In genomic region chr5:9391080-9391479, GRCh38 we compare ENCODE assay signal across 28 cellular contexts.
"Had no signal": no experiment of that assay in that cellular context is flagged by ENCODE, and none has a peak within 500 bp of the region (broad histone marks: within the 10 kb centered on the region; RNA-seq: fewer than 3 reads in every experiment).

No MANE protein-coding gene starts in this region.

- H3K4me2 ChIP-seq: hepatocyte had no signal

- H3K9me3 ChIP-seq: esophagus squamous epithelium, gastrocnemius medialis, left lung, lower lobe of right lung, mucosa of descending colon had no signal

- H3K36me3 ChIP-seq: esophagus squamous epithelium, gastrocnemius medialis, left lung, lower lobe of right lung had no signal

- ATAC-seq: effector memory CD8-positive, alpha-beta T cell; esophagus mucosa; gastrocnemius medialis; left colon; left lung; lower lobe of right lung; mucosa of descending colon; naive thymus-derived CD8-positive, alpha-beta T cell had no signal

- H3K27ac ChIP-seq: epithelial cell of prostate, esophagus squamous epithelium, gastrocnemius medialis, hepatocyte, left lung, lower lobe of right lung had no signal

- H3K27me3 ChIP-seq: esophagus squamous epithelium, gastrocnemius medialis, hepatocyte, left lung had no signal

- DNase-seq: cortex of kidney; effector CD8-positive, alpha-beta T cell; effector memory CD8-positive, alpha-beta T cell; endodermal cell; erythroblast; esophagus squamous epithelium; foreskin fibroblast; foreskin melanocyte; gastrocnemius medialis; glutamatergic neuron; head of caudate nucleus; hypothalamus; immature natural killer cell; islet precursor cell; kidney; kidney glomerular epithelial cell; left colon; left lung; lower lobe of right lung; mesenchymal stem cell; mucosa of descending colon; naive B cell; naive thymus-derived CD8-positive, alpha-beta T cell had no signal

- H3K4me3 ChIP-seq: esophagus squamous epithelium, gastrocnemius medialis, hepatocyte, left lung, lower lobe of right lung, mucosa of descending colon had no signal

- H3K4me1 ChIP-seq: gastrocnemius medialis, left lung, lower lobe of right lung had no signal

- FAIRE-seq: colon, endometrium, kidney had no signal

- H2AFZ ChIP-seq: hepatocyte had no signal
